Comparison of ENCODE assay signal across 20 cellular contexts in the genomic region with DNA sequence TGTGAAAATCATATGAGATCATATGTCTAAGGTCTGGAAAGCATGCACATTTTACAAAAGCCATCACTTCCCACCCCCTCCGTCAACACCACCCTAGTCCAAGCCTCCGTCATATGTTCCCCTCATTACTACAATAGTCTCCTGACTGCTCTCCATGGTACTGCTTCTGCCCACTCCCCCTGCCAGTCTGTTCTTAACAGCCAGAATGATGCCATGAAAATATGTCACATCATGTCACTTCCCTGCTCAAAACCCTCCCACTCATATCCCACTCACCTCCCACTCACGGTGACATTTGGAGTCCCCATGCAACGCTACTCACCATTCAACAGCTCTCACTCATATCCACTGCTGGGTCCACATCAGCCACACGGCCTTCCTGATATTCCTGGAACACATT.
"Had no signal": no experiment of that assay in that cellular context is flagged by ENCODE, and none has a peak within 500 bp of the region (broad histone marks: within the 10 kb centered on the region; RNA-seq: fewer than 3 reads in every experiment).

No MANE protein-coding gene starts in this region.

- H3K79me2 ChIP-seq: hepatocyte had no signal

- H2AFZ ChIP-seq: hepatocyte had no signal

- H3K27ac ChIP-seq: colonic mucosa, foreskin keratinocyte, hepatocyte, neutrophil, psoas muscle, sigmoid colon, testis, tibial nerve, upper lobe of right lung, vagina had no signal

- H3K36me3 ChIP-seq: colonic mucosa, neutrophil, sigmoid colon, tibial nerve, upper lobe of right lung, vagina had no signal

- H3K4me3 ChIP-seq: colonic mucosa, hepatocyte, psoas muscle, sigmoid colon, skin epidermis, testis, tibial nerve, upper lobe of right lung, vagina had no signal

- H3K4me2 ChIP-seq: hepatocyte had no signal

- H3K4me1 ChIP-seq: colonic mucosa, foreskin keratinocyte, psoas muscle, sigmoid colon, testis, tibial nerve, upper lobe of right lung, vagina had no signal

- H3K27me3 ChIP-seq: colonic mucosa, foreskin keratinocyte, neutrophil, sigmoid colon, testis, tibial nerve, upper lobe of right lung, vagina had no signal

- DNase-seq: colonic mucosa; dermis blood vessel endothelial cell; endodermal cell; erythroblast; foreskin keratinocyte; left colon; psoas muscle; sigmoid colon; stimulated activated CD4-positive, alpha-beta T cell treated with anti-CD3 and anti-CD28 coated beads, Interleukin-2, amount 100 ng/mL, for 24 hours; stimulated activated CD4-positive, alpha-beta T cell treated with anti-CD3 and anti-CD28 coated beads, Interleukin-4, amount 100 ng/mL, for 4 hours; stimulated activated naive B cell treated with anti-CD40 and anti-IgM and Interleukin-4, amounts not matched to agents 10 μg/mL and 1 μg/mL and 100 μg/mL, for 72 hours; stimulated activated naive CD8-positive, alpha-beta T cell treated with anti-CD3 and anti-CD28 coated beads, Interleukin-15, amount 100 ng/mL, for 72 hours; testis; upper lobe of right lung had no signal

- H3K9me3 ChIP-seq: colonic mucosa, neutrophil, sigmoid colon, testis, upper lobe of right lung, vagina had no signal

- FAIRE-seq: endothelial cell of umbilical vein had no signal
